ENCODE assay signal across 8 cellular contexts in genomic region chrX:103404225-103405008, GRCh38. TPM values are rescaled to one million over a fixed set of nuclear protein-coding genes. Genes with fewer than 3 reads are reported as not detected.
DNase-seq lines count a peak whose midpoint lies in the region; ATAC-seq and TF ChIP-seq lines count a peak whose summit lies in the region.

No MANE protein-coding gene starts in this region.

- peak; percentile 68 for DNase-seq in AG08396 (ENCODE audit: low spot score)
- peak; percentile 72 for DNase-seq in NCI-H2227 treated with DMSO at 0.1 percent for 48 hours (lab: John Stamatoyannopoulos, UW)
- DNase-seq in activated CD8-positive, alpha-beta memory T cell treated with anti-CD3 and anti-CD28 coated beads, Interleukin-2, amount 50 U/mL, for 48 hours = peak; percentile 73
- DNase-seq in fibroblast of peridontal ligament (ENCODE audit: extremely low read depth) = peak; percentile 90
- DNase-seq in natural killer cell = peak; percentile 20
- peak; percentile 23 for DNase-seq in superior temporal gyrus (ENCODE audit: extremely low spot score)

- peaks cover 2 to 17% of the 10 kb centered on the region in 2 donors for H3K27me3 Mint-ChIP-seq in natural killer cell (ENCODE audit: low read depth in 2 of 2)

- H3K9me3 Mint-ChIP-seq in natural killer cell = no peaks in the 10 kb centered on the region

- intact Hi-C loops in natural killer cell (cut with micrococcal nuclease) = no loop called here

- H3K4me3 Mint-ChIP-seq in natural killer cell = peak overlapping the region; percentile 88

- H3K36me3 Mint-ChIP-seq in natural killer cell = no peaks in the 10 kb centered on the region

- H3K27ac Mint-ChIP-seq in natural killer cell = peak overlapping the region; percentile 41 to 84

- ATAC-seq in GM18870 (IDR thresholded peaks at IDR 0.05; ENCODE audit: unreplicated experiment) (peak; percentile 89), HG03060 (IDR thresholded peaks at IDR 0.05; ENCODE audit: low read depth, unreplicated experiment) (peak; percentile 49), natural killer cell (peak; percentile 41 to 85 (median 74))

- no peak for TF ChIP-seq CTCF in natural killer cell (IDR thresholded peaks at IDR 0.05)

- H3K4me1 Mint-ChIP-seq in natural killer cell = peaks cover 7 to 8% of the 10 kb centered on the region in 2 donors

RNA-seq across cellular contexts. Expression of gene BEX3, which starts 28.1 kb away (rescaled TPM):
- 1 to 10 TPM; 1.0 to 2.8 (median 1.7) TPM for total RNA-seq in natural killer cell

RNA-seq across cellular contexts. Expression of gene TCEAL9, which starts 48.1 kb away (rescaled TPM):
- under 1 TPM in 1 of 3 donors, not detected in 2; 0.40 TPM for total RNA-seq in natural killer cell

Comparison
In these comparisons a context has a peak if more than half of its experiments do, and no peak if none do; other contexts are left out.
1. Peak in every context shown above with its lines: DNase-seq and ATAC-seq.
2. DNase-seq: peak in every context shown above with its lines; median percentile 90 in fibroblast of peridontal ligament; 73 in activated CD8-positive, alpha-beta memory T cell treated with anti-CD3 and anti-CD28 coated beads, Interleukin-2, amount 50 U/mL, for 48 hours; 72 in NCI-H2227 treated with DMSO at 0.1 percent for 48 hours; 68 in AG08396; 23 in superior temporal gyrus; 20 in natural killer cell.